In the genomic region with DNA sequence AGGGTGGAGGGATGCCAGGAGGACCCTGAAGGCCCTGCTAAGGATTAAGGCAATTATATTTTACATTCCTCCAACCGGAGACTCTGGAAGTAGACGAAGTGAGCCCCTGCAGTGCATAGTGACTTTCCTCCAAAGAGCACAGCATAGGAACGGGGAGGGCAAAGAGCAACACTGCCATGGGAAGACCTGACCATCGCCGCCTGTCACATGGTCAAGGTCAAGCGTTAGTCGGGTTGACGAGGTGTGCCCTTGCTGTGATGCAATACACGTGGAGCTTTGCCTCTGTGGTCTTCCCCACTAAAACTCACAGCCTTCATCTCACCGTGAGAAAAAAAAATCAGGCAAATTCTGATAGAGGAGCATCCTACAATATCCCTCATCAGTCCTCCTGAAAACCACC, we compare ENCODE assay signal across 24 cellular contexts.
"Had no signal": no experiment of that assay in that cellular context is flagged by ENCODE, and none has a peak within 500 bp of the region (broad histone marks: within the 10 kb centered on the region; RNA-seq: fewer than 3 reads in every experiment).

No MANE protein-coding gene starts in this region.

- H3K9ac ChIP-seq: neural progenitor cell had no signal

- H3K9me3 Mint-ChIP-seq: immature natural killer cell; memory B cell; mesothelial cell of epicardium; natural killer cell treated with Interleukin-12 subunit alpha and Interleukin-12 subunit beta and Interleukin-15 and Interleukin-18, amount 100 ng/mL, for 72 hours; neural progenitor cell; stimulated activated effector memory CD8-positive, alpha-beta T cell treated with anti-CD3 and anti-CD28 coated beads, Interleukin-12 subunit alpha, Interleukin-12 subunit beta, amount 100 ng/mL, for 72 hours had no signal

- H3K9me3 ChIP-seq: colonic mucosa, left ventricle myocardium inferior, lower lobe of right lung, ovary, right atrium auricular region, suprapubic skin, thyroid gland, upper lobe of left lung had no signal

- DNase-seq: colonic mucosa; dermis blood vessel endothelial cell; erythroblast; foreskin keratinocyte; immature natural killer cell; left cardiac atrium; left ventricle myocardium inferior; lower lobe of right lung; nucleus accumbens; ovary; stimulated activated CD4-positive, alpha-beta T cell treated with anti-CD3 and anti-CD28 coated beads, Interleukin-4, amount 100 ng/mL, for 1 hour; stimulated activated CD8-positive, alpha-beta memory T cell treated with anti-CD3 and anti-CD28 coated beads, Interleukin-4, amount 100 ng/mL, for 48 hours; stimulated activated naive CD8-positive, alpha-beta T cell treated with anti-CD3 and anti-CD28 coated beads, Interleukin-15, Interleukin-2, amounts not matched to agents 100 U/mL and 50 U/mL, for 24 hours; thyroid gland; upper lobe of left lung had no signal

- H3K4me3 ChIP-seq: colonic mucosa, left ventricle myocardium inferior, lower lobe of right lung, neural progenitor cell, ovary, right atrium auricular region, suprapubic skin, thyroid gland, upper lobe of left lung had no signal

- H3K27ac Mint-ChIP-seq: immature natural killer cell; memory B cell; mesothelial cell of epicardium; natural killer cell treated with Interleukin-12 subunit alpha and Interleukin-12 subunit beta and Interleukin-15 and Interleukin-18, amount 100 ng/mL, for 72 hours; neural progenitor cell; stimulated activated effector memory CD8-positive, alpha-beta T cell treated with anti-CD3 and anti-CD28 coated beads, Interleukin-12 subunit alpha, Interleukin-12 subunit beta, amount 100 ng/mL, for 72 hours had no signal

- ATAC-seq: foreskin keratinocyte; left cardiac atrium; lower lobe of right lung; natural killer cell treated with Interleukin-12 subunit alpha and Interleukin-12 subunit beta and Interleukin-15 and Interleukin-18, amount 100 ng/mL, for 72 hours; stimulated activated effector memory CD8-positive, alpha-beta T cell treated with anti-CD3 and anti-CD28 coated beads, Interleukin-12 subunit alpha, Interleukin-12 subunit beta, amount 100 ng/mL, for 72 hours; stimulated activated naive CD8-positive, alpha-beta T cell treated with anti-CD3 and anti-CD28 coated beads, Interleukin-15, Interleukin-2, amounts not matched to agents 100 U/mL and 50 U/mL, for 24 hours had no signal

- H3K4me2 ChIP-seq: neural progenitor cell had no signal

- H3K36me3 ChIP-seq: colonic mucosa, left ventricle myocardium inferior, lower lobe of right lung, neural progenitor cell, ovary, right atrium auricular region, suprapubic skin, thyroid gland, upper lobe of left lung had no signal

- H3K27ac ChIP-seq: colonic mucosa, foreskin keratinocyte, left ventricle myocardium inferior, lower lobe of right lung, neural progenitor cell, ovary, right atrium auricular region, suprapubic skin, thyroid gland, upper lobe of left lung had no signal

- H3K4me3 Mint-ChIP-seq: immature natural killer cell; memory B cell; mesothelial cell of epicardium; natural killer cell treated with Interleukin-12 subunit alpha and Interleukin-12 subunit beta and Interleukin-15 and Interleukin-18, amount 100 ng/mL, for 72 hours; neural progenitor cell; stimulated activated effector memory CD8-positive, alpha-beta T cell treated with anti-CD3 and anti-CD28 coated beads, Interleukin-12 subunit alpha, Interleukin-12 subunit beta, amount 100 ng/mL, for 72 hours had no signal

- H2AFZ ChIP-seq: neural progenitor cell had no signal

- H3K27me3 Mint-ChIP-seq: memory B cell had no signal

- H3K4me1 ChIP-seq: colonic mucosa, thyroid gland had no signal

- H3K27me3 ChIP-seq: colonic mucosa, neural progenitor cell, ovary, right atrium auricular region, thyroid gland, upper lobe of left lung had no signal

- FAIRE-seq: endothelial cell of umbilical vein, keratinocyte had no signal

- H3K36me3 Mint-ChIP-seq: immature natural killer cell; memory B cell; mesothelial cell of epicardium; natural killer cell treated with Interleukin-12 subunit alpha and Interleukin-12 subunit beta and Interleukin-15 and Interleukin-18, amount 100 ng/mL, for 72 hours; neural progenitor cell; stimulated activated effector memory CD8-positive, alpha-beta T cell treated with anti-CD3 and anti-CD28 coated beads, Interleukin-12 subunit alpha, Interleukin-12 subunit beta, amount 100 ng/mL, for 72 hours had no signal
